In the genomic region with DNA sequence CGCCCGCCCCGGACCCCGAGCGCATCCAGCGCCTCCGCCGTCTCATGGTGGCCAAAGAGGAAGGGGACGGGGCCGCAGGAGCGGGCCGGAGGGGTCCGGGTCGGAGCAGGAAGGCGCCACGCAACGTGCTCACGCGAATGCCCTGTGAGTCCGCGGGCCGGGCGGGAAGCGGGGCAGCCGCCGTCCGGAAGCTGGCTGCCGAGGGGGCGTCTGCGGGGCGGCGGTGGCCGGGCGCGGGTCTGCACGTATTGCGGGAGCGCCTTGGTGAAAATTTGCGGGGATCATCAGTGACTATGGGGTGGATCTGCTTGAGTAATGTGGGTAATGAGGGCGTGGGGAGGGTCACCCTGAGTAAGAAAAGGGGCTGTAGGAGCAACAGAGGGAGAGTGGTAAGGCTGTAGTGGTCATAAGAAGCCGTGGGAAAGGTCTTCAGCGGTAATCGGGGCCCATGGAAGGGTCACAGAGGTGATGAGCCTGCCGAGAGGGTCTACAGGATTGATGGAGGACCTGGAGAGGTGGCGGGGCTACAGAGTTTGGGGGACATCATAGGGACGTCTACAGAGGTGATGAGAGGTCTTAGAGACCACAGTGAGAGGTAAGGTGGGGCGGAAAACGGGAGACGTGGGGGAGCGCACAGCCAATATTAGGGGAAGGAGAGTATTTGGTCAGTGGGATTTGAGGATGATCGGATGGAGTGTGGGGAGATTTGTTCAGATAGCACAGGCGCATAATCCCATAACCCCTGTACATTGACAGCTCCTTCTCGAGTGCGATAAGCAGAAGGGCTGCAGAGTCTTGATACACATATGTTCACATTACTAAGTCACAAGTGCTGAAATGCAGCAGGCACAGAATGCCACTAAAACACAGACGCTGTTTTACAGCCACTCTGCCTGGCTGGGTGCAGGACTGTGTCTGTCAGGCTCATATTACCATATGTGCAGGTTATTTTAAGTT, we compare ENCODE assay signal across 8 cellular contexts. TPM values are rescaled to one million over a fixed set of nuclear protein-coding genes. Genes with fewer than 3 reads are reported as not detected.
DNase-seq lines count a peak whose midpoint lies in the region; ATAC-seq and TF ChIP-seq lines count a peak whose summit lies in the region.

No MANE protein-coding gene starts in this region.

- H3K14ac ChIP-seq in IMR-90 (replicated peaks; ENCODE audit: low read depth, low read length): peak overlapping the region; percentile 74

- peaks cover 2% of the 10 kb centered on the region; the same call in 1 of the 2 replicates for H3K9me1 ChIP-seq in IMR-90 (ENCODE audit: insufficient read depth, low read length)

- H2BK20ac ChIP-seq in IMR-90 (ENCODE audit: low read depth, low read length): no peak overlapping the region

- 0 out of 2 replicates have a peak overlapping the region, but pooled peaks have one; percentile 43 for H3K56ac ChIP-seq in IMR-90 (ENCODE audit: extremely low read depth, insufficient read depth, low read length)

- peak overlapping the region; percentile 27; the same call in 1 of the 2 replicates for H4K91ac ChIP-seq in IMR-90 (ENCODE audit: insufficient read depth, low read depth, low read length)

- peak overlapping the region; percentile 55 for H3K9ac ChIP-seq in IMR-90 (ENCODE audit: low read depth, low read length)

- H2BK15ac ChIP-seq in IMR-90 (ENCODE audit: low read depth, low read length): no peak overlapping the region

- H3K9me3 ChIP-seq in IMR-90 (ENCODE audit: control insufficient read depth, insufficient read depth, low read length) (no peaks in the 10 kb centered on the region), ovary (no peaks in the 10 kb centered on the region)

- peak overlapping the region; percentile 98 for H2AFZ ChIP-seq in IMR-90 (replicated peaks; ENCODE audit: low read length, poor library complexity)

- H3K4ac ChIP-seq in IMR-90 (ENCODE audit: low read depth, low read length): peak overlapping the region; percentile 59

- dilution Hi-C loops in IMR-90 (cut with HindIII; ENCODE audit: low sequenced_read_pairs, unreplicated experiment): no loop called here

- H3K27me3 ChIP-seq in IMR-90 (ENCODE audit: control insufficient read depth, insufficient read depth, low read length): no peaks in the 10 kb centered on the region
- no peaks in the 10 kb centered on the region for H3K27me3 ChIP-seq in ovary

- peak; percentile 68 for DNase-seq in DMS 273 (lab: John Stamatoyannopoulos, UW; ENCODE audit: unreplicated experiment)
- DNase-seq in IMR-90: no peak
- DNase-seq in activated CD8-positive, alpha-beta memory T cell treated with anti-CD3 and anti-CD28 coated beads, Interleukin-2, amount 50 U/mL, for 48 hours: peak; percentile 70
- DNase-seq in germinal center (ENCODE audit: low spot score): peak; percentile 18
- peak; percentile 22 to 61 (median 42) for DNase-seq in ovary
- DNase-seq in NCI-H774 (lab: John Stamatoyannopoulos, UW): no peak
- DNase-seq in NCI-H1436 (lab: John Stamatoyannopoulos, UW): no peak

- POLR2A ChIA-PET in IMR-90 (lab: Charles Lee; ENCODE audit: unreplicated experiment): no interaction called here

- peak overlapping the region; percentile 23 to 69; a peak in 1 of 4 replicates for H4K8ac ChIP-seq in IMR-90 (ENCODE audit: low read depth in 2 of 2, low read length in 2 of 2)

- ATAC-seq in GM21390 (IDR thresholded peaks at IDR 0.05; ENCODE audit: unreplicated experiment) (peak; percentile 27), IMR-90 (ENCODE audit: low read depth) (peak; percentile 19)

- no peak overlapping the region for H2BK120ac ChIP-seq in IMR-90 (ENCODE audit: low read depth, low read length)

- TF ChIP-seq CTCF in IMR-90 (conservative IDR thresholded peaks at IDR 0.05; ENCODE audit: low read depth, low read length) (no peak), ovary (IDR thresholded peaks at IDR 0.05) (no peak)

- H4K5ac ChIP-seq in IMR-90 (ENCODE audit: low read depth, low read length): peak overlapping the region; percentile 10; the same call in 1 of the 2 replicates

- H3K4me1 ChIP-seq in IMR-90 (ENCODE audit: control insufficient read depth, insufficient read depth, low read length) (peaks cover 2% of the 10 kb centered on the region), ovary (ENCODE audit: insufficient read depth) (peaks cover 4% of the 10 kb centered on the region)

- H3K27ac ChIP-seq in IMR-90 (ENCODE audit: insufficient read depth, low read length) (peak overlapping the region; percentile 22; the same call in 1 of the 2 replicates), ovary (peak overlapping the region in 1 of 2 donors; percentile 1)

- H3K36me3 ChIP-seq in IMR-90 (ENCODE audit: control insufficient read depth, insufficient read depth, low read length): peaks cover 2% of the 10 kb centered on the region
- no peaks in the 10 kb centered on the region for H3K36me3 ChIP-seq in ovary

- H2AK9ac ChIP-seq in IMR-90 (replicated peaks; ENCODE audit: low read depth, low read length, poor library complexity): peak overlapping the region; percentile 83

- H3K79me1 ChIP-seq in IMR-90 (ENCODE audit: low read depth in 1 of 2, low read length in 2 of 2): peaks cover 16 to 31% of the 10 kb centered on the region in 2 experiments

- no peak for TF ChIP-seq POLR2A in IMR-90 (IDR thresholded peaks at IDR 0.05; ENCODE audit: low read depth, low read length)
- no peak for TF ChIP-seq POLR2A in ovary (IDR thresholded peaks at IDR 0.05)

- H3K18ac ChIP-seq in IMR-90 (ENCODE audit: low read depth, low read length): no peak overlapping the region

- BruUV-seq in IMR-90 (replicated peaks; lab: Mats Ljungman, UMichigan): no TSS peak

- no peak overlapping the region for H2BK5ac ChIP-seq in IMR-90 (ENCODE audit: low read depth, low read length, poor library complexity, severe bottlenecking)

- H4K20me1 ChIP-seq in IMR-90 (ENCODE audit: insufficient read depth, low read length): no peaks in the 10 kb centered on the region

- no peak for TF ChIP-seq EP300 in ovary (IDR thresholded peaks at IDR 0.05)

- intact Hi-C loops in IMR-90 (cut with micrococcal nuclease): loop anchor here (5.0 kb wide), 1 partner anchor 597 kb away; no protein-coding TSS in a partner anchor
- intact Hi-C loops in ovary (cut with DNase I): loop anchor here in 1 of 4 donors (10.0 kb wide), 1 partner anchor 420 kb away; no protein-coding TSS in a partner anchor

- TF ChIP-seq RAD21 in IMR-90 (IDR thresholded peaks at IDR 0.05; ENCODE audit: low read length): no peak

- in situ Hi-C loops in IMR-90 (cut with MboI; ENCODE audit: low sequenced_read_pairs): loop anchor here (10.0 kb wide), 1 partner anchor 600 kb away; a partner anchor contains a TSS

- WGBS in IMR-90 (ENCODE audit: extremely low coverage in 2 of 2, insufficient read length in 1 of 2), 2 experiments: 7% methylated on average over 19 of the region's 55 CpGs; no CpG with 5 or more reads in 1 of the 2 experiments
- 3 to 5% (median 4%) methylated on average over 51 to 55 of the region's 55 CpGs for WGBS in ovary, 3 donors

- peak overlapping the region; percentile 11; the same call in 1 of the 2 replicates for H2AK5ac ChIP-seq in IMR-90 (ENCODE audit: low read depth, low read length)

- peak overlapping the region; percentile 82 for H3K4me2 ChIP-seq in IMR-90 (ENCODE audit: low read depth, low read length)

- H3K23ac ChIP-seq in IMR-90 (ENCODE audit: low read depth, low read length): peak overlapping the region; percentile 84

- CTCF ChIA-PET in IMR-90 (lab: Yijun Ruan, JAX): interaction anchor here (0.6 to 1.9 kb wide), 8 partner anchors 10 to 416 kb away, joined by 3 to 14 read pairs (median 4); a partner anchor contains a TSS

- peak overlapping the region; percentile 72 for H3K4me3 ChIP-seq in IMR-90 (ENCODE audit: insufficient read depth, low read depth, low read length)
- H3K4me3 ChIP-seq in ovary: peak overlapping the region; percentile 52

TF ChIP-seq in IMR-90, 13 proteins besides CTCF, POLR2A, EP300 and RAD21:
- TF ChIP-seq MAFK (IDR thresholded peaks at IDR 0.05; ENCODE audit: low read depth, low read length) (no peak), SMC3 (IDR thresholded peaks at IDR 0.05; ENCODE audit: low read depth, low read length) (no peak), MAZ (IDR thresholded peaks at IDR 0.05; ENCODE audit: borderline replicate concordance, low read depth, low read length) (no peak), NFE2L2 (IDR thresholded peaks at IDR 0.05; ENCODE audit: low read depth, low read length) (no peak), FOS (IDR thresholded peaks at IDR 0.05; ENCODE audit: low read depth, low read length) (no peak), BHLHE40 (IDR thresholded peaks at IDR 0.05; ENCODE audit: low read depth, low read length) (no peak), MXI1 (IDR thresholded peaks at IDR 0.05; ENCODE audit: borderline replicate concordance, low read depth, low read length) (no peak), CEBPB (IDR thresholded peaks at IDR 0.05; ENCODE audit: low read depth, low read length) (no peak), RCOR1 (IDR thresholded peaks at IDR 0.05; ENCODE audit: insufficient replicate concordance, low read length) (no peak), CHD1 (IDR thresholded peaks at IDR 0.05; ENCODE audit: low read depth, low read length) (no peak)
- TF ChIP-seq, protein P1, sequence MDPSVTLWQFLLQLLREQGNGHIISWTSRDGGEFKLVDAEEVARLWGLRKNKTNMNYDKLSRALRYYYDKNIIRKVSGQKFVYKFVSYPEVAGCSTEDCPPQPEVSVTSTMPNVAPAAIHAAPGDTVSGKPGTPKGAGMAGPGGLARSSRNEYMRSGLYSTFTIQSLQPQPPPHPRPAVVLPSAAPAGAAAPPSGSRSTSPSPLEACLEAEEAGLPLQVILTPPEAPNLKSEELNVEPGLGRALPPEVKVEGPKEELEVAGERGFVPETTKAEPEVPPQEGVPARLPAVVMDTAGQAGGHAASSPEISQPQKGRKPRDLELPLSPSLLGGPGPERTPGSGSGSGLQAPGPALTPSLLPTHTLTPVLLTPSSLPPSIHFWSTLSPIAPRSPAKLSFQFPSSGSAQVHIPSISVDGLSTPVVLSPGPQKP (IDR thresholded peaks at IDR 0.05; ENCODE audit: borderline replicate concordance, low read depth, low read length): no peak

RNA-seq across cellular contexts. Expression of a gene that starts 0.8 kb away (rescaled TPM):
- 3.0 and 3.9 TPM in 2 replicates for total RNA-seq in IMR-90 (2012; rRNA removed)
- polyA plus RNA-seq in IMR-90 (2012; rRNA removed): 0.92 and 1.4 TPM in 2 replicates
- polyA plus RNA-seq in IMR-90 (2012; cell fraction: cytosol; rRNA removed): 0.30 and 0.45 TPM in 2 replicates
- polyA plus RNA-seq in IMR-90 (2012; cell fraction: nucleus; rRNA removed; ENCODE audit: low replicate concordance): 0.65 and 3.0 TPM in 2 replicates
- total RNA-seq in ovary: 1 to 10 TPM; 2.4 to 6.0 (median 5.1) TPM
- polyA plus RNA-seq in ovary: 1 to 10 TPM; 2.9 to 5.5 TPM

RNA-seq across cellular contexts. Expression of a gene that starts 13.1 kb away (rescaled TPM):
- 20.4 and 32.5 TPM in 2 replicates for total RNA-seq in IMR-90 (2012; rRNA removed)
- 12.8 and 15.2 TPM in 2 replicates for polyA plus RNA-seq in IMR-90 (2012; rRNA removed)
- polyA plus RNA-seq in IMR-90 (2012; cell fraction: cytosol; rRNA removed): 5.4 and 8.9 TPM in 2 replicates
- 7.5 and 15.6 TPM in 2 replicates for polyA plus RNA-seq in IMR-90 (2012; cell fraction: nucleus; rRNA removed; ENCODE audit: low replicate concordance)
- total RNA-seq in ovary: 10 to 100 TPM in 6 of 7 donors, 1 to 10 TPM in 1; 8.9 to 16.5 (median 14.3) TPM
- 10 to 100 TPM; 11.4 to 23.6 TPM for polyA plus RNA-seq in ovary

Comparison
In these comparisons a context has a peak if more than half of its experiments do, and no peak if none do; other contexts are left out.
1. DNase-seq: peak in DMS 273 (single experiment), activated CD8-positive, alpha-beta memory T cell treated with anti-CD3 and anti-CD28 coated beads, Interleukin-2, amount 50 U/mL, for 48 hours (single experiment), germinal center (single experiment) and ovary (5 of 5); none in IMR-90 (single experiment), NCI-H774 (single experiment) and NCI-H1436 (single experiment).